Comparison of ENCODE assay signal across 1 cellular context in the genomic region with DNA sequence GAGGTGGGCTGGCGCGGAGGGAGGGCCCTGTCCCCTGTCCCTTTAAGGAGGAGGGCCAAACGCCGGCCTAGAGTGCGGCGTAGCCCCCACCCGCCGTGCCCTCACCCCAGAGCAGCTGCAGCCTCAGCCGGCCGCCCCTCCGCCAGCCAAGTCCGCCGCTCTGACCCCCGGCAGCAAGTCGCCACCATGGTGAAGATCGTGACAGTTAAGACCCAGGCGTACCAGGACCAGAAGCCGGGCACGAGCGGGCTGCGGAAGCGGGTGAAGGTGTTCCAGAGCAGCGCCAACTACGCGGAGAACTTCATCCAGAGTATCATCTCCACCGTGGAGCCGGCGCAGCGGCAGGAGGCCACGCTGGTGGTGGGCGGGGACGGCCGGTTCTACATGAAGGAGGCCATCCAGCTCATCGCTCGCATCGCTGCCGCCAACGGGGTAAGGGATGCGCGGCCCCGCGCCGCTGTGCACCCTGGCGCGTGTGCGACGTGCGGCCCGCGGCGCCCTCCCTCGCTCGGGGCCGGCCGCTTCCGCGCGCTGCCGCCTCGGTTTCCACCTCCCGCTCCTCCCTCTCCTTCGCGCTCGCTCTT.
A peak's percentile ranks its signal among the peaks of the same experiment; 100 is the strongest.
TF ChIP-seq lines count a peak whose summit lies in the region.

A gene (plus strand): TSS at position 109 of the 584 bp plus-strand sequence. CDS start 78 bp downstream, at position 187.

TF ChIP-seq in HepG2, 621 proteins besides CTCF, POLR2A, EP300 and RAD21 (continued from another document and continues in another):
- TF ChIP-seq ZNF619 (CRISPR knock-in tag; IDR thresholded peaks at IDR 0.05) (no peak), NFRKB (IDR thresholded peaks at IDR 0.05) (no peak), ZFP41 (CRISPR knock-in tag; IDR thresholded peaks at IDR 0.05; ENCODE audit: borderline replicate concordance) (peak; percentile 27; the same call in 1 of the 2 replicates), HDAC2 (CRISPR knock-in tag; IDR thresholded peaks at IDR 0.05) (peak; percentile 11; the same call in 1 of the 2 replicates), ZNF496 (CRISPR knock-in tag; IDR thresholded peaks at IDR 0.05; ENCODE audit: insufficient replicate concordance) (no peak), ZNF775 (CRISPR knock-in tag; IDR thresholded peaks at IDR 0.05; ENCODE audit: borderline replicate concordance) (no peak), MXD4 (CRISPR knock-in tag; IDR thresholded peaks at IDR 0.05) (peak; percentile 82; the same call in 1 of the 2 replicates), ZNF260 (CRISPR knock-in tag; IDR thresholded peaks at IDR 0.05; ENCODE audit: borderline replicate concordance, low read depth) (no peak), AKAP8 (CRISPR knock-in tag; IDR thresholded peaks at IDR 0.05) (peak; percentile 9; the same call in 1 of the 2 replicates), ZNF264 (CRISPR knock-in tag; IDR thresholded peaks at IDR 0.05) (0 out of 2 replicates have a peak, but pooled peaks have one; percentile 49), ZNF616 (CRISPR knock-in tag; IDR thresholded peaks at IDR 0.05; ENCODE audit: low read depth) (no peak), ZNF557 (CRISPR knock-in tag; IDR thresholded peaks at IDR 0.05) (no peak), ZNF724P (CRISPR knock-in tag; IDR thresholded peaks at IDR 0.05; ENCODE audit: borderline replicate concordance) (peak; percentile 12; the same call in 1 of the 2 replicates), SAFB2 (CRISPR knock-in tag; IDR thresholded peaks at IDR 0.05; ENCODE audit: borderline replicate concordance, low read depth) (no peak), ERF (CRISPR knock-in tag; IDR thresholded peaks at IDR 0.05) (peak; percentile 48; the same call in 1 of the 2 replicates), ZNF816 (CRISPR knock-in tag; IDR thresholded peaks at IDR 0.05; ENCODE audit: borderline replicate concordance) (peak; percentile 29; the same call in 1 of the 2 replicates), ZNF572 (CRISPR knock-in tag; IDR thresholded peaks at IDR 0.05) (0 out of 2 replicates have a peak, but pooled peaks have one; percentile 54), POLR2G (IDR thresholded peaks at IDR 0.05; ENCODE audit: low read depth, low read length) (peak; percentile 76), ZNF101 (CRISPR knock-in tag; IDR thresholded peaks at IDR 0.05; ENCODE audit: borderline replicate concordance, low read depth) (no peak), ZNF564 (CRISPR knock-in tag; IDR thresholded peaks at IDR 0.05) (0 out of 2 replicates have a peak, but pooled peaks have one; percentile 25), KDM5B (CRISPR knock-in tag; IDR thresholded peaks at IDR 0.05; ENCODE audit: borderline replicate concordance) (peak; percentile 63; the same call in 1 of the 2 replicates), ZNF792 (CRISPR knock-in tag; IDR thresholded peaks at IDR 0.05) (0 out of 2 replicates have a peak, but pooled peaks have one; percentile 58), KDM5A (IDR thresholded peaks at IDR 0.05; ENCODE audit: borderline replicate concordance, low read length) (peak; percentile 59; the same call in 1 of the 2 replicates), ZNF350 (CRISPR knock-in tag; IDR thresholded peaks at IDR 0.05; ENCODE audit: borderline replicate concordance, low read depth) (peak; percentile 34; the same call in 1 of the 2 replicates), PHF8 (CRISPR knock-in tag; IDR thresholded peaks at IDR 0.05) (peak; percentile 88), ZNF317 (CRISPR knock-in tag; IDR thresholded peaks at IDR 0.05) (no peak), ZNF33B (CRISPR knock-in tag; IDR thresholded peaks at IDR 0.05) (peak; percentile 28; the same call in 1 of the 2 replicates)
- TF ChIP-seq, protein P1, sequence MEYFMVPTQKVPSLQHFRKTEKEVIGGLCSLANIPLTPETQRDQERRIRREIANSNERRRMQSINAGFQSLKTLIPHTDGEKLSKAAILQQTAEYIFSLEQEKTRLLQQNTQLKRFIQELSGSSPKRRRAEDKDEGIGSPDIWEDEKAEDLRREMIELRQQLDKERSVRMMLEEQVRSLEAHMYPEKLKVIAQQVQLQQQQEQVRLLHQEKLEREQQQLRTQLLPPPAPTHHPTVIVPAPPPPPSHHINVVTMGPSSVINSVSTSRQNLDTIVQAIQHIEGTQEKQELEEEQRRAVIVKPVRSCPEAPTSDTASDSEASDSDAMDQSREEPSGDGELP (IDR thresholded peaks at IDR 0.05; ENCODE audit: borderline replicate concordance, low read depth) = peak; percentile 70; the same call in 1 of the 2 replicates
- TF ChIP-seq, protein P2, sequence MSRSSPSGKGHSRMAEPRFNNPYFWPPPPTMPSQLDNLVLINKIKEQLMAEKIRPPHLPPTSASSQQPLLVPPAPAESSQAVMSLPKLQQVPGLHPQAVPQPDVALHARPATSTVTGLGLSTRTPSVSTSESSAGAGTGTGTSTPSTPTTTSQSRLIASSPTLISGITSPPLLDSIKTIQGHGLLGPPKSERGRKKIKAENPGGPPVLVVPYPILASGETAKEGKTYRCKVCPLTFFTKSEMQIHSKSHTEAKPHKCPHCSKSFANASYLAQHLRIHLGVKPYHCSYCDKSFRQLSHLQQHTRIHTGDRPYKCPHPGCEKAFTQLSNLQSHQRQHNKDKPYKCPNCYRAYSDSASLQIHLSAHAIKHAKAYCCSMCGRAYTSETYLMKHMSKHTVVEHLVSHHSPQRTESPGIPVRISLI (CRISPR knock-in tag; IDR thresholded peaks at IDR 0.05; ENCODE audit: borderline replicate concordance) = peak; percentile 11; the same call in 1 of the 2 replicates
- TF ChIP-seq, protein P3, sequence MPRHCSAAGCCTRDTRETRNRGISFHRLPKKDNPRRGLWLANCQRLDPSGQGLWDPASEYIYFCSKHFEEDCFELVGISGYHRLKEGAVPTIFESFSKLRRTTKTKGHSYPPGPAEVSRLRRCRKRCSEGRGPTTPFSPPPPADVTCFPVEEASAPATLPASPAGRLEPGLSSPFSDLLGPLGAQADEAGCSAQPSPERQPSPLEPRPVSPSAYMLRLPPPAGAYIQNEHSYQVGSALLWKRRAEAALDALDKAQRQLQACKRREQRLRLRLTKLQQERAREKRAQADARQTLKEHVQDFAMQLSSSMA (CRISPR knock-in tag; IDR thresholded peaks at IDR 0.05) = peak; percentile 74; the same call in 1 of the 2 replicates
- TF ChIP-seq, protein P4, sequence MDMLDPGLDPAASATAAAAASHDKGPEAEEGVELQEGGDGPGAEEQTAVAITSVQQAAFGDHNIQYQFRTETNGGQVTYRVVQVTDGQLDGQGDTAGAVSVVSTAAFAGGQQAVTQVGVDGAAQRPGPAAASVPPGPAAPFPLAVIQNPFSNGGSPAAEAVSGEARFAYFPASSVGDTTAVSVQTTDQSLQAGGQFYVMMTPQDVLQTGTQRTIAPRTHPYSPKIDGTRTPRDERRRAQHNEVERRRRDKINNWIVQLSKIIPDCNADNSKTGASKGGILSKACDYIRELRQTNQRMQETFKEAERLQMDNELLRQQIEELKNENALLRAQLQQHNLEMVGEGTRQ (IDR thresholded peaks at IDR 0.05; ENCODE audit: low read depth, low read length) = no peak
- TF ChIP-seq, protein P4 (CRISPR knock-in tag; IDR thresholded peaks at IDR 0.05; ENCODE audit: borderline replicate concordance) = no peak
- TF ChIP-seq, protein P5, sequence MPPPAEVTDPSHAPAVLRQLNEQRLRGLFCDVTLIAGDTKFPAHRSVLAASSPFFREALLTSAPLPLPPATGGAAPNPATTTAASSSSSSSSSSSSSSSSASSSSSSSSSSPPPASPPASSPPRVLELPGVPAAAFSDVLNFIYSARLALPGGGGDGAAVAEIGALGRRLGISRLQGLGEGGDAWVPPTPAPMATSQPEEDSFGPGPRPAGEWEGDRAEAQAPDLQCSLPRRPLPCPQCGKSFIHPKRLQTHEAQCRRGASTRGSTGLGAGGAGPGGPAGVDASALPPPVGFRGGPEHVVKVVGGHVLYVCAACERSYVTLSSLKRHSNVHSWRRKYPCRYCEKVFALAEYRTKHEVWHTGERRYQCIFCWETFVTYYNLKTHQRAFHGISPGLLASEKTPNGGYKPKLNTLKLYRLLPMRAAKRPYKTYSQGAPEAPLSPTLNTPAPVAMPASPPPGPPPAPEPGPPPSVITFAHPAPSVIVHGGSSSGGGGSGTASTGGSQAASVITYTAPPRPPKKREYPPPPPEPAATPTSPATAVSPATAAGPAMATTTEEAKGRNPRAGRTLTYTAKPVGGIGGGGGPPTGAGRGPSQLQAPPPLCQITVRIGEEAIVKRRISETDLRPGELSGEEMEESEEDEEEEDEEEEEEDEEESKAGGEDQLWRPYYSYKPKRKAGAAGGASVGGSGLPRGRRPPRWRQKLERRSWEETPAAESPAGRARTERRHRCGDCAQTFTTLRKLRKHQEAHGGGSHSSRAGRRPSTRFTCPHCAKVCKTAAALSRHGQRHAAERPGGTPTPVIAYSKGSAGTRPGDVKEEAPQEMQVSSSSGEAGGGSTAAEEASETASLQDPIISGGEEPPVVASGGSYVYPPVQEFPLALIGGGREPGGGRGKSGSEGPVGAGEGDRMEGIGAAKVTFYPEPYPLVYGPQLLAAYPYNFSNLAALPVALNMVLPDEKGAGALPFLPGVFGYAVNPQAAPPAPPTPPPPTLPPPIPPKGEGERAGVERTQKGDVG (CRISPR knock-in tag; IDR thresholded peaks at IDR 0.05; ENCODE audit: borderline replicate concordance) = peak; percentile 56; the same call in 1 of the 2 replicates
- TF ChIP-seq, protein P6, sequence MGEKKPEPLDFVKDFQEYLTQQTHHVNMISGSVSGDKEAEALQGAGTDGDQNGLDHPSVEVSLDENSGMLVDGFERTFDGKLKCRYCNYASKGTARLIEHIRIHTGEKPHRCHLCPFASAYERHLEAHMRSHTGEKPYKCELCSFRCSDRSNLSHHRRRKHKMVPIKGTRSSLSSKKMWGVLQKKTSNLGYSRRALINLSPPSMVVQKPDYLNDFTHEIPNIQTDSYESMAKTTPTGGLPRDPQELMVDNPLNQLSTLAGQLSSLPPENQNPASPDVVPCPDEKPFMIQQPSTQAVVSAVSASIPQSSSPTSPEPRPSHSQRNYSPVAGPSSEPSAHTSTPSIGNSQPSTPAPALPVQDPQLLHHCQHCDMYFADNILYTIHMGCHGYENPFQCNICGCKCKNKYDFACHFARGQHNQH (CRISPR knock-in tag; IDR thresholded peaks at IDR 0.05) = peak; percentile 43
- TF ChIP-seq, protein P7, sequence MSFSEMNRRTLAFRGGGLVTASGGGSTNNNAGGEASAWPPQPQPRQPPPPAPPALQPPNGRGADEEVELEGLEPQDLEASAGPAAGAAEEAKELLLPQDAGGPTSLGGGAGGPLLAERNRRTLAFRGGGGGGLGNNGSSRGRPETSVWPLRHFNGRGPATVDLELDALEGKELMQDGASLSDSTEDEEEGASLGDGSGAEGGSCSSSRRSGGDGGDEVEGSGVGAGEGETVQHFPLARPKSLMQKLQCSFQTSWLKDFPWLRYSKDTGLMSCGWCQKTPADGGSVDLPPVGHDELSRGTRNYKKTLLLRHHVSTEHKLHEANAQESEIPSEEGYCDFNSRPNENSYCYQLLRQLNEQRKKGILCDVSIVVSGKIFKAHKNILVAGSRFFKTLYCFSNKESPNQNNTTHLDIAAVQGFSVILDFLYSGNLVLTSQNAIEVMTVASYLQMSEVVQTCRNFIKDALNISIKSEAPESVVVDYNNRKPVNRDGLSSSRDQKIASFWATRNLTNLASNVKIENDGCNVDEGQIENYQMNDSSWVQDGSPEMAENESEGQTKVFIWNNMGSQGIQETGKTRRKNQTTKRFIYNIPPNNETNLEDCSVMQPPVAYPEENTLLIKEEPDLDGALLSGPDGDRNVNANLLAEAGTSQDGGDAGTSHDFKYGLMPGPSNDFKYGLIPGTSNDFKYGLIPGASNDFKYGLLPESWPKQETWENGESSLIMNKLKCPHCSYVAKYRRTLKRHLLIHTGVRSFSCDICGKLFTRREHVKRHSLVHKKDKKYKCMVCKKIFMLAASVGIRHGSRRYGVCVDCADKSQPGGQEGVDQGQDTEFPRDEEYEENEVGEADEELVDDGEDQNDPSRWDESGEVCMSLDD (CRISPR knock-in tag; IDR thresholded peaks at IDR 0.05; ENCODE audit: borderline replicate concordance) = no peak
- TF ChIP-seq, protein P8, sequence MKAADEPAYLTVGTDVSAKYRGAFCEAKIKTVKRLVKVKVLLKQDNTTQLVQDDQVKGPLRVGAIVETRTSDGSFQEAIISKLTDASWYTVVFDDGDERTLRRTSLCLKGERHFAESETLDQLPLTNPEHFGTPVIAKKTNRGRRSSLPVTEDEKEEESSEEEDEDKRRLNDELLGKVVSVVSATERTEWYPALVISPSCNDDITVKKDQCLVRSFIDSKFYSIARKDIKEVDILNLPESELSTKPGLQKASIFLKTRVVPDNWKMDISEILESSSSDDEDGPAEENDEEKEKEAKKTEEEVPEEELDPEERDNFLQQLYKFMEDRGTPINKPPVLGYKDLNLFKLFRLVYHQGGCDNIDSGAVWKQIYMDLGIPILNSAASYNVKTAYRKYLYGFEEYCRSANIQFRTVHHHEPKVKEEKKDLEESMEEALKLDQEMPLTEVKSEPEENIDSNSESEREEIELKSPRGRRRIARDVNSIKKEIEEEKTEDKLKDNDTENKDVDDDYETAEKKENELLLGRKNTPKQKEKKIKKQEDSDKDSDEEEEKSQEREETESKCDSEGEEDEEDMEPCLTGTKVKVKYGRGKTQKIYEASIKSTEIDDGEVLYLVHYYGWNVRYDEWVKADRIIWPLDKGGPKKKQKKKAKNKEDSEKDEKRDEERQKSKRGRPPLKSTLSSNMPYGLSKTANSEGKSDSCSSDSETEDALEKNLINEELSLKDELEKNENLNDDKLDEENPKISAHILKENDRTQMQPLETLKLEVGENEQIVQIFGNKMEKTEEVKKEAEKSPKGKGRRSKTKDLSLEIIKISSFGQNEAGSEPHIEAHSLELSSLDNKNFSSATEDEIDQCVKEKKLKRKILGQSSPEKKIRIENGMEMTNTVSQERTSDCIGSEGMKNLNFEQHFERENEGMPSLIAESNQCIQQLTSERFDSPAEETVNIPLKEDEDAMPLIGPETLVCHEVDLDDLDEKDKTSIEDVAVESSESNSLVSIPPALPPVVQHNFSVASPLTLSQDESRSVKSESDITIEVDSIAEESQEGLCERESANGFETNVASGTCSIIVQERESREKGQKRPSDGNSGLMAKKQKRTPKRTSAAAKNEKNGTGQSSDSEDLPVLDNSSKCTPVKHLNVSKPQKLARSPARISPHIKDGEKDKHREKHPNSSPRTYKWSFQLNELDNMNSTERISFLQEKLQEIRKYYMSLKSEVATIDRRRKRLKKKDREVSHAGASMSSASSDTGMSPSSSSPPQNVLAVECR (CRISPR knock-in tag; IDR thresholded peaks at IDR 0.05; ENCODE audit: borderline replicate concordance) = peak; percentile 63; the same call in 1 of the 2 replicates
